In genomic region chr3:51717446-51717845, GRCh38 we compare ENCODE assay signal across 19 cellular contexts.
"Had no signal": no experiment of that assay in that cellular context is flagged by ENCODE, and none has a peak within 500 bp of the region (broad histone marks: within the 10 kb centered on the region; RNA-seq: fewer than 3 reads in every experiment).

No MANE protein-coding gene starts in this region.

- H3K9me3 ChIP-seq: SJSA1, upper lobe of left lung had no signal

- DNase-seq: activated CD4-positive, alpha-beta T cell treated with anti-CD3 and anti-CD28 coated beads, Interleukin-2, amount 10 ng/mL, durations not matched to agents 7 days and 5 days; activated effector memory CD4-positive, alpha-beta T cell treated with Interleukin-2 at 50 U/mL for 16 hours; activated naive CD4-positive, alpha-beta T cell treated with anti-CD3 and anti-CD28 coated beads for 36 hours; activated T-cell treated with anti-CD3 and anti-CD28 coated beads, Interleukin-2, amount 50 U/mL, for 72 hours; cerebellar nuclear complex; effector CD4-positive, alpha-beta T cell; foreskin melanocyte; hypothalamus; left cardiac atrium; retina; stimulated activated CD4-positive, alpha-beta T cell treated with anti-CD3 and anti-CD28 coated beads, Interleukin-4, amount 100 ng/mL, for 1 hour; stimulated activated naive CD8-positive, alpha-beta T cell treated with anti-CD3 and anti-CD28 coated beads, Interleukin-15, Interleukin-2, amounts not matched to agents 100 U/mL and 50 U/mL, for 24 hours; T1000 had no signal

- H3K4me3 ChIP-seq: SJSA1, upper lobe of left lung had no signal

- H3K27ac ChIP-seq: SJSA1, upper lobe of left lung had no signal

- H3K27me3 ChIP-seq: SJSA1, upper lobe of left lung had no signal

- H3K36me3 ChIP-seq: SJSA1, upper lobe of left lung had no signal

- H3K27ac Mint-ChIP-seq: activated CD4-positive, alpha-beta T cell treated with anti-CD3 and anti-CD28 coated beads, Interleukin-2, amount 10 ng/mL, durations not matched to agents 7 days and 5 days; activated naive CD4-positive, alpha-beta T cell treated with anti-CD3 and anti-CD28 coated beads for 36 hours; activated T-cell treated with anti-CD3 and anti-CD28 coated beads, Interleukin-2, amount 50 U/mL, for 72 hours; memory B cell; progenitor cell of endocrine pancreas; T-helper 1 cell treated with Interleukin-12 subunit alpha and Interleukin-12 subunit beta and Interleukin-4 antibody, amounts not matched to agents 30 μg/mL and 1 μg/mL, for 36 hours had no signal

- H3K4me3 Mint-ChIP-seq: activated CD4-positive, alpha-beta T cell treated with anti-CD3 and anti-CD28 coated beads, Interleukin-2, amount 10 ng/mL, durations not matched to agents 7 days and 5 days; activated naive CD4-positive, alpha-beta T cell treated with anti-CD3 and anti-CD28 coated beads for 36 hours; activated T-cell treated with anti-CD3 and anti-CD28 coated beads, Interleukin-2, amount 50 U/mL, for 72 hours; memory B cell; neural crest cell; T-helper 1 cell treated with Interleukin-12 subunit alpha and Interleukin-12 subunit beta and Interleukin-4 antibody, amounts not matched to agents 30 μg/mL and 1 μg/mL, for 36 hours had no signal

- ATAC-seq: activated T-cell treated with anti-CD3 and anti-CD28 coated beads, Interleukin-2, amount 50 U/mL, for 72 hours; left cardiac atrium; stimulated activated naive CD8-positive, alpha-beta T cell treated with anti-CD3 and anti-CD28 coated beads, Interleukin-15, Interleukin-2, amounts not matched to agents 100 U/mL and 50 U/mL, for 24 hours had no signal

- H3K9me3 Mint-ChIP-seq: activated CD4-positive, alpha-beta T cell treated with anti-CD3 and anti-CD28 coated beads, Interleukin-2, amount 10 ng/mL, durations not matched to agents 7 days and 5 days; activated T-cell treated with anti-CD3 and anti-CD28 coated beads, Interleukin-2, amount 50 U/mL, for 72 hours; memory B cell; neural crest cell; T-helper 1 cell treated with Interleukin-12 subunit alpha and Interleukin-12 subunit beta and Interleukin-4 antibody, amounts not matched to agents 30 μg/mL and 1 μg/mL, for 36 hours had no signal
